Comparison of ENCODE assay signal across 8 cellular contexts in the genomic region with DNA sequence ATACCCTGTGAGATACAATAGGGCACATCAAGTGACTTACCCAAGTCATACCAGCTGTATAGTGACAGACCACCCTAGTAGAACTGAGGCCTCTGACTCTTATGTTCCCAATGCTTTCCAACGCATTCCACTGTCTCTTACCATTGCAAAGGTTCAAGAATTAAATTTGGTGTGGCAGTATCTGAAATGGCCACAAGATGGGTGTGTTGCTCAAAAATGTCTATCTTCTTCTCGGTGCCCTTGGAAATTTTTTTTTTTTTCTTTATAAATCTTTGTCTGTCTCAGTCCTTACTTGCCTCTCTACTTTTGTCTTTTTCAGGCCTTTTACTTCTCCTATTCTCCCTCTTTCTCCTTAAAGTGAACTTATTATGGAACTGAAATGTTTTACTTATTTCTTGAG. TPM values are rescaled to one million over a fixed set of nuclear protein-coding genes. Genes with fewer than 3 reads are reported as not detected.
DNase-seq lines count a peak whose midpoint lies in the region; ATAC-seq and TF ChIP-seq lines count a peak whose summit lies in the region.

No MANE protein-coding gene starts in this region.

- POLR2A ChIA-PET in naive thymus-derived CD8-positive, alpha-beta T cell (lab: Charles Lee), result interaction anchor here (0.7 to 1.1 kb wide), 2 partner anchors 268 to 275 kb away, joined by 3 to 4 read pairs; no protein-coding TSS in a partner anchor

- H3K27me3 Mint-ChIP-seq in naive thymus-derived CD8-positive, alpha-beta T cell, result no peaks in the 10 kb centered on the region
- no peaks in the 10 kb centered on the region for H3K27me3 Mint-ChIP-seq in activated T-helper 1 cell treated with anti-CD3 and anti-CD28 coated beads, Interleukin-12 subunit alpha, Interleukin-12 subunit beta, Interleukin-2, Interleukin-4 antibody, amounts not matched to agents 30 ng/mL and 10 ng/mL and 1 ng/mL, durations not matched to agents 14 hours and 24 hours and 36 hours (ENCODE audit: insufficient read depth)

- H3K27ac ChIP-seq in Peyer's patch, result no peak overlapping the region
- H3K27ac ChIP-seq in dorsolateral prefrontal cortex, result no peak overlapping the region

- no peak overlapping the region for H3K4me3 ChIP-seq in Peyer's patch
- H3K4me3 ChIP-seq in dorsolateral prefrontal cortex, result no peak overlapping the region

- H3K36me3 ChIP-seq in Peyer's patch, result peaks cover 0 to 48% (median 0%) of the 10 kb centered on the region in 3 donors

- H3K9me3 Mint-ChIP-seq in naive thymus-derived CD8-positive, alpha-beta T cell, result no peaks in the 10 kb centered on the region
- no peaks in the 10 kb centered on the region for H3K9me3 Mint-ChIP-seq in activated T-helper 1 cell treated with anti-CD3 and anti-CD28 coated beads, Interleukin-12 subunit alpha, Interleukin-12 subunit beta, Interleukin-2, Interleukin-4 antibody, amounts not matched to agents 30 ng/mL and 10 ng/mL and 1 ng/mL, durations not matched to agents 14 hours and 24 hours and 36 hours

- intact Hi-C loops in dorsolateral prefrontal cortex (cut with DNase I), result loop anchor here (2.0 to 10.0 kb wide), 3 partner anchors 143 to 270 kb away; no protein-coding TSS in a partner anchor
- intact Hi-C loops in activated T-helper 1 cell treated with anti-CD3 and anti-CD28 coated beads, Interleukin-12 subunit alpha, Interleukin-12 subunit beta, Interleukin-2, Interleukin-4 antibody, amounts not matched to agents 30 ng/mL and 10 ng/mL and 1 ng/mL, durations not matched to agents 14 hours and 24 hours and 36 hours (cut with micrococcal nuclease), result loop anchor here (1.0 to 5.0 kb wide), 3 partner anchors 143 to 268 kb away; partner anchors contain the start of gene STRBP

- no peak overlapping the region for H3K27ac Mint-ChIP-seq in naive thymus-derived CD8-positive, alpha-beta T cell
- no peak overlapping the region for H3K27ac Mint-ChIP-seq in activated T-helper 1 cell treated with anti-CD3 and anti-CD28 coated beads, Interleukin-12 subunit alpha, Interleukin-12 subunit beta, Interleukin-2, Interleukin-4 antibody, amounts not matched to agents 30 ng/mL and 10 ng/mL and 1 ng/mL, durations not matched to agents 14 hours and 24 hours and 36 hours

- H3K36me3 Mint-ChIP-seq in naive thymus-derived CD8-positive, alpha-beta T cell, result peaks cover 0 to 90% (median 25%) of the 10 kb centered on the region in 3 donors
- H3K36me3 Mint-ChIP-seq in activated T-helper 1 cell treated with anti-CD3 and anti-CD28 coated beads, Interleukin-12 subunit alpha, Interleukin-12 subunit beta, Interleukin-2, Interleukin-4 antibody, amounts not matched to agents 30 ng/mL and 10 ng/mL and 1 ng/mL, durations not matched to agents 14 hours and 24 hours and 36 hours (ENCODE audit: low read depth), result peaks cover 10% of the 10 kb centered on the region

- peaks cover 0 to 10% (median under 1%) of the 10 kb centered on the region in 4 donors for H3K4me1 Mint-ChIP-seq in naive thymus-derived CD8-positive, alpha-beta T cell
- no peaks in the 10 kb centered on the region for H3K4me1 Mint-ChIP-seq in activated T-helper 1 cell treated with anti-CD3 and anti-CD28 coated beads, Interleukin-12 subunit alpha, Interleukin-12 subunit beta, Interleukin-2, Interleukin-4 antibody, amounts not matched to agents 30 ng/mL and 10 ng/mL and 1 ng/mL, durations not matched to agents 14 hours and 24 hours and 36 hours (ENCODE audit: low read depth)

- H3K27me3 ChIP-seq in Peyer's patch, result no peaks in the 10 kb centered on the region
- H3K27me3 ChIP-seq in dorsolateral prefrontal cortex, result no peaks in the 10 kb centered on the region

- DNase-seq in AML-193 (lab: John Stamatoyannopoulos, UW) (peak; percentile 28), Peyer's patch (no peak), dorsolateral prefrontal cortex (no peak), NCI-H2029 (lab: John Stamatoyannopoulos, UW) (no peak)
- peak in 6 of 10 donors; percentile 4 to 31 (median 20) for DNase-seq in naive thymus-derived CD8-positive, alpha-beta T cell
- DNase-seq in activated T-helper 1 cell treated with anti-CD3 and anti-CD28 coated beads, Interleukin-12 subunit alpha, Interleukin-12 subunit beta, Interleukin-2, Interleukin-4 antibody, amounts not matched to agents 30 ng/mL and 10 ng/mL and 1 ng/mL, durations not matched to agents 14 hours and 24 hours and 36 hours (ENCODE audit: low spot score), result no peak

- no peak for TF ChIP-seq POLR2A in Peyer's patch (IDR thresholded peaks at IDR 0.05)

- no peaks in the 10 kb centered on the region for H3K4me1 ChIP-seq in Peyer's patch

- no peaks in the 10 kb centered on the region for H3K9me3 ChIP-seq in Peyer's patch

- peak in 1 of 2 donors; percentile 20 for ATAC-seq in naive thymus-derived CD8-positive, alpha-beta T cell
- ATAC-seq in GM19328 (IDR thresholded peaks at IDR 0.05; ENCODE audit: unreplicated experiment), result no peak

- no peak overlapping the region for H3K4me3 Mint-ChIP-seq in naive thymus-derived CD8-positive, alpha-beta T cell
- H3K4me3 Mint-ChIP-seq in activated T-helper 1 cell treated with anti-CD3 and anti-CD28 coated beads, Interleukin-12 subunit alpha, Interleukin-12 subunit beta, Interleukin-2, Interleukin-4 antibody, amounts not matched to agents 30 ng/mL and 10 ng/mL and 1 ng/mL, durations not matched to agents 14 hours and 24 hours and 36 hours, result no peak overlapping the region

- TF ChIP-seq CTCF in GM12873 (IDR thresholded peaks at IDR 0.05; ENCODE audit: insufficient read depth, low read depth, low read length, missing control alignments) (peak; percentile 66), Peyer's patch (IDR thresholded peaks at IDR 0.05) (peak; percentile 38 to 64 (median 57)), dorsolateral prefrontal cortex (IDR thresholded peaks at IDR 0.05 in 54 of 56, conservative IDR thresholded peaks at IDR 0.05 in 2 of 56; ENCODE audit: low read depth in 1 of 56, partially characterized antibody in 56 of 56) (peak; percentile 36 to 76 (median 60))

RNA-seq across cellular contexts. Expression of gene GPR21, which starts 48.4 kb away (rescaled TPM):
- total RNA-seq in Peyer's patch (1 to 10 TPM in 3 of 4 donors, not detected in 1; 1.9 to 2.5 (median 1.9) TPM), dorsolateral prefrontal cortex (10 to 100 TPM in 69 of 120 experiments, 1 to 10 TPM in 50, not detected in 1; 1.7 to 28.5 (median 11.2) TPM)
- under 1 TPM; 0.60 to 0.91 TPM for total RNA-seq in naive thymus-derived CD8-positive, alpha-beta T cell
- polyA plus RNA-seq in naive thymus-derived CD8-positive, alpha-beta T cell, result not detected
- 0.54 and 0.88 TPM in 2 replicates for total RNA-seq in activated T-helper 1 cell treated with anti-CD3 and anti-CD28 coated beads, Interleukin-12 subunit alpha, Interleukin-12 subunit beta, Interleukin-2, Interleukin-4 antibody, amounts not matched to agents 30 ng/mL and 10 ng/mL and 1 ng/mL, durations not matched to agents 14 hours and 24 hours and 36 hours

Comparison
In these comparisons a context has a peak if more than half of its experiments do, and no peak if none do; other contexts are left out.
1. DNase-seq: peak in AML-193 (2 of 2) and naive thymus-derived CD8-positive, alpha-beta T cell (6 of 10); none in Peyer's patch (0 of 3), dorsolateral prefrontal cortex (0 of 10), NCI-H2029 (single experiment) and activated T-helper 1 cell treated with anti-CD3 and anti-CD28 coated beads, Interleukin-12 subunit alpha, Interleukin-12 subunit beta, Interleukin-2, Interleukin-4 antibody, amounts not matched to agents 30 ng/mL and 10 ng/mL and 1 ng/mL, durations not matched to agents 14 hours and 24 hours and 36 hours (single experiment).
2. Peak in every context shown above with its lines, with median percentiles within 50 percentile points of each other: CTCF ChIP-seq.